Comparison of ENCODE assay signal across 34 cellular contexts in genomic region chrX:11257711-11258110, GRCh38. TPM values are rescaled to one million over a fixed set of nuclear protein-coding genes. Genes with fewer than 3 reads are reported as not detected.
"Had no signal": no experiment of that assay in that cellular context is flagged by ENCODE, and none has a peak within 500 bp of the region (broad histone marks: within the 10 kb centered on the region; RNA-seq: fewer than 3 reads in every experiment).

No MANE protein-coding gene starts in this region.

- H3K27ac Mint-ChIP-seq: effector memory CD8-positive, alpha-beta T cell; immature natural killer cell; natural killer cell; progenitor cell of endocrine pancreas had no signal

- H3K27me3 ChIP-seq: esophagus squamous epithelium, neutrophil, right atrium auricular region, suprapubic skin, vagina had no signal

- H3K36me3 ChIP-seq: esophagus squamous epithelium, heart right ventricle, lower lobe of right lung, neutrophil, pancreas, right atrium auricular region, suprapubic skin, vagina had no signal

- H3K9me3 Mint-ChIP-seq: effector memory CD8-positive, alpha-beta T cell; stimulated activated naive CD8-positive, alpha-beta T cell treated with anti-CD3 and anti-CD28 coated beads, Interleukin-15, amount 100 ng/mL, for 72 hours had no signal

- FAIRE-seq: endometrium had no signal

- DNase-seq: cortex of kidney; effector memory CD8-positive, alpha-beta T cell; erythroblast; esophagus squamous epithelium; foreskin melanocyte; glutamatergic neuron; heart right ventricle; hypothalamus; immature natural killer cell; islet precursor cell; left ventricle myocardium superior; lower lobe of right lung; natural killer cell; pancreas; stimulated activated CD4-positive, alpha-beta T cell treated with anti-CD3 and anti-CD28 coated beads, Interleukin-12 subunit alpha, Interleukin-12 subunit beta, amount 100 ng/mL, for 4 hours; stimulated activated CD4-positive, alpha-beta T cell treated with anti-CD3 and anti-CD28 coated beads, Interleukin-1b, Interleukin-23, amount 100 ng/mL, for 48 hours; stimulated activated CD4-positive, alpha-beta T cell treated with anti-CD3 and anti-CD28 coated beads, Interleukin-4, amount 100 ng/mL, for 1 hour; stimulated activated CD8-positive, alpha-beta memory T cell treated with anti-CD3 and anti-CD28 coated beads, Interleukin-4, amount 100 ng/mL, for 48 hours; stimulated activated naive CD4-positive, alpha-beta T cell; stimulated activated naive CD8-positive, alpha-beta T cell treated with anti-CD3 and anti-CD28 coated beads, Interleukin-15, amount 100 ng/mL, for 72 hours; trophoblast cell had no signal

- H3K4me3 Mint-ChIP-seq: effector memory CD8-positive, alpha-beta T cell; immature natural killer cell; natural killer cell; stimulated activated naive CD8-positive, alpha-beta T cell treated with anti-CD3 and anti-CD28 coated beads, Interleukin-15, amount 100 ng/mL, for 72 hours had no signal

- H3K4me1 ChIP-seq: esophagus squamous epithelium, heart right ventricle, lower lobe of right lung, pancreas, right atrium auricular region, suprapubic skin, vagina had no signal

- H3K9me3 ChIP-seq: esophagus squamous epithelium, heart right ventricle, lower lobe of right lung, neutrophil, pancreas, suprapubic skin, vagina had no signal

- H3K27ac ChIP-seq: esophagus squamous epithelium, heart right ventricle, lower lobe of right lung, neutrophil, pancreas, right atrium auricular region, suprapubic skin, vagina had no signal

- H3K4me2 ChIP-seq: smooth muscle cell had no signal

- ATAC-seq: effector memory CD8-positive, alpha-beta T cell; heart right ventricle; left ventricle myocardium superior; lower lobe of right lung; natural killer cell; pancreas; sciatic nerve; stimulated activated naive CD8-positive, alpha-beta T cell treated with anti-CD3 and anti-CD28 coated beads, Interleukin-15, amount 100 ng/mL, for 72 hours had no signal

- H3K27me3 Mint-ChIP-seq: effector memory CD8-positive, alpha-beta T cell; progenitor cell of endocrine pancreas; stimulated activated naive CD8-positive, alpha-beta T cell treated with anti-CD3 and anti-CD28 coated beads, Interleukin-15, amount 100 ng/mL, for 72 hours had no signal

- H3K4me1 Mint-ChIP-seq: immature natural killer cell; natural killer cell; stimulated activated naive CD8-positive, alpha-beta T cell treated with anti-CD3 and anti-CD28 coated beads, Interleukin-15, amount 100 ng/mL, for 72 hours had no signal

- H3K4me3 ChIP-seq: esophagus squamous epithelium, heart right ventricle, lower lobe of right lung, pancreas, right atrium auricular region, smooth muscle cell, suprapubic skin, vagina had no signal

- H3K36me3 Mint-ChIP-seq: immature natural killer cell, natural killer cell had no signal

RNA-seq across cellular contexts. Expression of gene AMELX, which starts 35.5 kb away (rescaled TPM):
- total RNA-seq: dermis microvascular lymphatic vessel endothelial cell, esophagus squamous epithelium, heart right ventricle, left ventricle myocardium superior, lower lobe of right lung, mesenteric fat pad, natural killer cell, omental fat pad, pancreas, progenitor cell of endocrine pancreas, right atrium auricular region, sciatic nerve, smooth muscle cell, suprapubic skin, ureter, vagina had no signal
- polyA plus RNA-seq: heart right ventricle, immature natural killer cell, neural cell, pancreas, smooth muscle cell had no signal
